ENCODE assay signal across 18 cellular contexts in the genomic region with DNA sequence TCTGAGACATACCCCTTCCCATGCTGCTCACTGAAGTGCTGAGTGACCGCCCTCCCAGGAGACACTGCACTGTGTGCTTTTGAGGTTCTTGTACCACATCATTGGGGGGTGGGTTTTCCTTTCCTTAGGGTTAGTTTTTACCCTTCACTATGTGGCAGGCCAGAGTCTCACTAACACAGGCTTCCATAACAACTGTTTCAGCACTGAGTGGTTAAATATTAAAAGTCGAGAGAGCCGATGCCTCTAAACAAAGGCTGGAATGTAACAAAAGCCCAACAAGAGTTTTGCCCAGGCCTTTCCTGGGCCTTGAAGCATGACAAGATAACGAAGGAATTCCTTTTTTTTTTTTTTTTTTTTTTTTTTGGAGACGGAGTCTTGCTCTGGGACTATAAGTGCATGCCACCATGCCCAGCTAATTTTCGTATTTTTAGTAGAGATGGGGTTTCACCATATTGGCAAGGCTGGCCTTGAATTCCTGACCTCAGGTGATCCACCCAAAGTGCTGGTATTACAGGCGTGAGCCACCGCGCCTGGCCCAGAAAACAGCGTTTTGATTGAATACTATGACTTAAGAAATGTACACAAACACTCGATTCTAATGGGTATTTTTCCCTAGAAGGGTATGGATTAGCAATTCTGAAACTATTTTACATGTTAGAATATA. TPM values are rescaled to one million over a fixed set of nuclear protein-coding genes. Genes with fewer than 3 reads are reported as not detected.
DNase-seq lines count a peak whose midpoint lies in the region; ATAC-seq, FAIRE-seq and TF ChIP-seq lines count a peak whose summit lies in the region.
"Had no signal": no experiment of that assay in that cellular context is flagged by ENCODE, and none has a peak within 500 bp of the region (broad histone marks: within the 10 kb centered on the region; RNA-seq: fewer than 3 reads in every experiment).

No MANE protein-coding gene starts in this region.

- H3K27me3 ChIP-seq in CD4-positive, alpha-beta T cell (ENCODE audit: control insufficient read depth, insufficient read depth, low read length): peaks cover 32% of the 10 kb centered on the region

- H3K27ac Mint-ChIP-seq in CD4-positive, alpha-beta T cell: no peak overlapping the region
- H3K27ac Mint-ChIP-seq in osteocyte (ENCODE audit: unreplicated experiment): no peak overlapping the region
- H3K27ac Mint-ChIP-seq: HFFc6 had no signal

- no peaks in the 10 kb centered on the region for H3K36me3 Mint-ChIP-seq in CD4-positive, alpha-beta T cell (ENCODE audit: low read depth)
- H3K36me3 Mint-ChIP-seq in osteocyte (ENCODE audit: unreplicated experiment): peaks cover 2% of the 10 kb centered on the region

- no peak for TF ChIP-seq CTCF in CD4-positive, alpha-beta T cell (IDR thresholded peaks at IDR 0.05)
- TF ChIP-seq CTCF in osteocyte (IDR thresholded peaks at IDR 0.05) (no peak), D721Med (IDR thresholded peaks at IDR 0.05; ENCODE audit: insufficient read depth, missing control alignments) (no peak)

- CTCF ChIA-PET in CD4-positive, alpha-beta T cell (lab: Charles Lee): no interaction called here

- no peak for DNase-seq in CD4-positive, alpha-beta T cell
- DNase-seq in RCC 7860 (ENCODE audit: low spot score) (peak; percentile 57), left kidney (ENCODE audit: low read depth, low spot score) (peak; percentile 76), osteocyte (ENCODE audit: extremely low spot score, unreplicated experiment) (no peak), D721Med (ENCODE audit: insufficient read length, low spot score) (no peak), HPDE6-E6E7 (ENCODE audit: extremely low spot score) (no peak)
- DNase-seq in activated CD4-positive, CD25-positive, alpha-beta regulatory T cell (lab: John Stamatoyannopoulos, UW): no peak
- DNase-seq: HFFc6, NCI-H1092, NCI-H1694, NCI-H2107, NCI-H345, NCI-H774, PC-9 had no signal

- H3K4me3 Mint-ChIP-seq in CD4-positive, alpha-beta T cell: peak overlapping the region; percentile 16
- peak overlapping the region; percentile 4 for H3K4me3 Mint-ChIP-seq in osteocyte (ENCODE audit: unreplicated experiment)
- H3K4me3 Mint-ChIP-seq: HFFc6 had no signal

- no peak overlapping the region for H3K27ac ChIP-seq in CD4-positive, alpha-beta T cell (ENCODE audit: low read depth, low read length)
- H3K27ac ChIP-seq: HL-60, KMS-11, PC-9 had no signal

- no peaks in the 10 kb centered on the region for H3K9me3 Mint-ChIP-seq in CD4-positive, alpha-beta T cell
- H3K9me3 Mint-ChIP-seq in osteocyte (ENCODE audit: unreplicated experiment): peaks cover 9% of the 10 kb centered on the region

- intact Hi-C loops in CD4-positive, alpha-beta T cell (cut with DNase I, micrococcal nuclease): no loop called here

- peak; percentile 79 for FAIRE-seq in RCC 7860 (lab: Jason Lieb, UNC)
- no peak for FAIRE-seq in D721Med (lab: Jason Lieb, UNC)
- FAIRE-seq: H1 had no signal

- H3K4me1 Mint-ChIP-seq in CD4-positive, alpha-beta T cell (ENCODE audit: low read depth): peaks cover 16% of the 10 kb centered on the region
- H3K4me1 Mint-ChIP-seq in osteocyte (ENCODE audit: unreplicated experiment): peaks cover 18% of the 10 kb centered on the region

- POLR2A ChIA-PET in CD4-positive, alpha-beta T cell (lab: Charles Lee): no interaction called here

- no peaks in the 10 kb centered on the region for H3K9me3 ChIP-seq in CD4-positive, alpha-beta T cell (ENCODE audit: control insufficient read depth, low read length)

- H3K27me3 Mint-ChIP-seq in CD4-positive, alpha-beta T cell: peaks cover 50% of the 10 kb centered on the region
- H3K27me3 Mint-ChIP-seq in osteocyte (ENCODE audit: unreplicated experiment): no peaks in the 10 kb centered on the region

- ATAC-seq in CD4-positive, alpha-beta T cell (ENCODE audit: poor library complexity): no peak
- ATAC-seq: Right ventricle myocardium inferior had no signal

RNA-seq across cellular contexts. Expression of gene ZNF823, which starts 46.5 kb away (rescaled TPM):
- 1 to 10 TPM; 1.7 to 2.2 TPM for total RNA-seq in CD4-positive, alpha-beta T cell
- total RNA-seq in osteocyte: 4.1 and 4.3 TPM in 2 replicates

Comparison
In these comparisons a context has a peak if more than half of its experiments do, and no peak if none do; other contexts are left out.
1. DNase-seq: peak in RCC 7860 (single experiment) and left kidney (single experiment); none in CD4-positive, alpha-beta T cell (0 of 10), osteocyte (single experiment), D721Med (single experiment), HPDE6-E6E7 (single experiment) and activated CD4-positive, CD25-positive, alpha-beta regulatory T cell (0 of 4).